ENCODE assay signal across 8 cellular contexts in the genomic region with DNA sequence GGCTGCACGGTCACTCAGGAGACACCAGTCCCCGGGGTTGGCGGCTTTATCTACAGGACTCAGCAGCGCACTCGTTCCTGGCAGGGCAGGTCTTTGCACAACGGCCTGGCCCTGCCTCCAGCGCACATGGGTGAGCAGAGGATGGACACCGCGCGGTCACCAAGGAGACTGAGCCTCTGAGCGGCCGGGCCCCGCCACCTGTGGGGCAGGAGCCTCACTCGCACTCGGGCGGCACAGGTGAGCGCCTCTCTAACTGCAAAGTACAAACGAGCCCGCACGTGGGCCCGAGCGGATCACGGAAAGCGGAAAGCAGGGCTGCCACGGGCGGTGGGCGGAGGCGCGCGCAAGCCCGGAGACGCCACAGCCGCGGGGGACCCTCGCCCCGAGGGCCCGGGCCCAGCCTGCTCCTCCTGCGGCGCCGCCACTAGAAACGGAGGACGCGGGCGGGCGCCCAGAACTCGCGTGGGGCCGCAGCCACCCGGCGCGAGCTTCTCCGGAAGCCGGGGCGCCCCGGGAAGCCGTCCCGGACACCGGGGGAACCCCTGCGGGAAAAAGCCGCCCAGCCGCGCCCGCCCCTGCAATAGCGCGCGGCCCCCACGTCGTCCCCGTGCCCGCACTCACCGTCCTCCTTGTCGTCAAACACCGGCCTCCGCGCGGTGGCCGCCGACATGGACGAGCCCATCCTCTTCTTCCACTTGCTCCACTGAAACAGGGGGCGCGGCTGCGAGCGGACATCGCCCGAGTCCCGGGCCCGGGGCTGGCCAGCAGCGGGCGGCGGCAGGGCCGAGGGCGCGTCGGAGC. TPM values are rescaled to one million over a fixed set of nuclear protein-coding genes. Genes with fewer than 3 reads are reported as not detected.
DNase-seq lines count a peak whose midpoint lies in the region; ATAC-seq and TF ChIP-seq lines count a peak whose summit lies in the region.

No MANE protein-coding gene starts in this region.

- no peaks in the 10 kb centered on the region for H3K9me3 ChIP-seq in mononuclear cell (ENCODE audit: low read depth, low read length)
- no peaks in the 10 kb centered on the region for H3K9me3 ChIP-seq in thoracic aorta

- H3K27me3 ChIP-seq in BJ (ENCODE audit: control insufficient read depth, insufficient read depth, low read length) (peaks cover 4% of the 10 kb centered on the region; the same call in 1 of the 2 replicates), HL-60 (ENCODE audit: insufficient read depth, poor library complexity, severe bottlenecking) (peaks cover 31% of the 10 kb centered on the region), mononuclear cell (ENCODE audit: insufficient read depth, low read length) (peaks cover 6% of the 10 kb centered on the region), thoracic aorta (replicated peaks; ENCODE audit: insufficient read depth) (no peaks in the 10 kb centered on the region)

- H3K4me3 ChIP-seq in BJ (ENCODE audit: low read depth, low read length), result peak overlapping the region; percentile 80
- peak overlapping the region; percentile 38 for H3K4me3 ChIP-seq in HL-60 (replicated peaks; ENCODE audit: insufficient read depth, low read length)
- peak overlapping the region; percentile 39 for H3K4me3 ChIP-seq in mononuclear cell (ENCODE audit: low read length)
- H3K4me3 ChIP-seq in thoracic aorta, result peak overlapping the region; percentile 92

- H3K4me1 ChIP-seq in mononuclear cell (ENCODE audit: insufficient read depth, low read length), result peaks cover 26% of the 10 kb centered on the region
- H3K4me1 ChIP-seq in thoracic aorta (ENCODE audit: control insufficient read depth in 1 of 2, low read depth in 2 of 2), result peaks cover 4 to 17% of the 10 kb centered on the region in 2 donors

- POLR2A ChIA-PET in BJ (lab: Charles Lee), result interaction anchor here (1.0 kb wide), 1 partner anchor 9 kb away, joined by 3 read pairs; no protein-coding TSS in a partner anchor

- no peaks in the 10 kb centered on the region for H3K36me3 ChIP-seq in BJ (ENCODE audit: control insufficient read depth, insufficient read depth, low read length)
- H3K36me3 ChIP-seq in thoracic aorta, result no peaks in the 10 kb centered on the region

- CTCF ChIA-PET in BJ (lab: Yijun Ruan, JAX), result no interaction called here

- TF ChIP-seq CTCF in BJ (IDR thresholded peaks at IDR 0.05; ENCODE audit: insufficient read depth, low read depth, low read length) (no peak), HL-60 (IDR thresholded peaks at IDR 0.05; ENCODE audit: insufficient read depth, low read length) (no peak), thoracic aorta (IDR thresholded peaks at IDR 0.05) (no peak)

- H3K27ac ChIP-seq in HL-60 (replicated peaks), result peak overlapping the region; percentile 21; the same call in 1 of the 2 replicates
- no peak overlapping the region for H3K27ac ChIP-seq in thoracic aorta

- DNase-seq in BJ (ENCODE audit: low read depth) (no peak), HL-60 (ENCODE audit: low read depth in 1 of 2, low spot score in 1 of 2) (peak in 1 of 2 experiments; percentile 20), ecto neural progenitor cell (ENCODE audit: low spot score) (peak; percentile 76), thoracic aorta (ENCODE audit: low spot score) (no peak), NAMALWA (ENCODE audit: low spot score) (no peak)
- peak; percentile 47 to 54 for DNase-seq in activated CD4-positive, alpha-beta T cell treated with anti-CD3 and anti-CD28 coated beads for 4 hours

- ATAC-seq in GM19438 (IDR thresholded peaks at IDR 0.05; ENCODE audit: low read depth, unreplicated experiment) (peak; percentile 12), thoracic aorta (ENCODE audit: insufficient number of reproducible peaks, low FRiP score, low read depth) (no peak)

RNA-seq across cellular contexts. Expression of a gene that starts 0.6 kb away (rescaled TPM):
- 8.4 and 12.1 TPM in 2 replicates for polyA plus RNA-seq in BJ (2011; rRNA removed)
- polyA minus RNA-seq in BJ (2011; rRNA and poly(A)+ RNA removed), result 5.6 and 7.7 TPM in 2 replicates
- total RNA-seq in mononuclear cell (4.2 TPM), thoracic aorta (1 to 10 TPM; 1.1 to 4.2 TPM)

RNA-seq across cellular contexts. Expression of a gene that starts 24.8 kb away (rescaled TPM):
- polyA plus RNA-seq in BJ (2011; rRNA removed), result 8.4 and 10.5 TPM in 2 replicates
- polyA minus RNA-seq in BJ (2011; rRNA and poly(A)+ RNA removed), result 2.6 and 5.9 TPM in 2 replicates
- total RNA-seq in mononuclear cell (1.4 TPM), thoracic aorta (1 to 10 TPM; 3.2 to 8.9 TPM)

Comparison
In these comparisons a context has a peak if more than half of its experiments do, and no peak if none do; other contexts are left out.
1. DNase-seq: peak in activated CD4-positive, alpha-beta T cell treated with anti-CD3 and anti-CD28 coated beads for 4 hours (2 of 2) and ecto neural progenitor cell (single experiment); none in BJ (single experiment), thoracic aorta (single experiment) and NAMALWA (single experiment).
2. H3K4me3 ChIP-seq: peak in every context shown above with its lines; median percentile 92 in thoracic aorta; 80 in BJ; 39 in mononuclear cell; 38 in HL-60.